ENCODE assay signal across 10 cellular contexts in the genomic region with DNA sequence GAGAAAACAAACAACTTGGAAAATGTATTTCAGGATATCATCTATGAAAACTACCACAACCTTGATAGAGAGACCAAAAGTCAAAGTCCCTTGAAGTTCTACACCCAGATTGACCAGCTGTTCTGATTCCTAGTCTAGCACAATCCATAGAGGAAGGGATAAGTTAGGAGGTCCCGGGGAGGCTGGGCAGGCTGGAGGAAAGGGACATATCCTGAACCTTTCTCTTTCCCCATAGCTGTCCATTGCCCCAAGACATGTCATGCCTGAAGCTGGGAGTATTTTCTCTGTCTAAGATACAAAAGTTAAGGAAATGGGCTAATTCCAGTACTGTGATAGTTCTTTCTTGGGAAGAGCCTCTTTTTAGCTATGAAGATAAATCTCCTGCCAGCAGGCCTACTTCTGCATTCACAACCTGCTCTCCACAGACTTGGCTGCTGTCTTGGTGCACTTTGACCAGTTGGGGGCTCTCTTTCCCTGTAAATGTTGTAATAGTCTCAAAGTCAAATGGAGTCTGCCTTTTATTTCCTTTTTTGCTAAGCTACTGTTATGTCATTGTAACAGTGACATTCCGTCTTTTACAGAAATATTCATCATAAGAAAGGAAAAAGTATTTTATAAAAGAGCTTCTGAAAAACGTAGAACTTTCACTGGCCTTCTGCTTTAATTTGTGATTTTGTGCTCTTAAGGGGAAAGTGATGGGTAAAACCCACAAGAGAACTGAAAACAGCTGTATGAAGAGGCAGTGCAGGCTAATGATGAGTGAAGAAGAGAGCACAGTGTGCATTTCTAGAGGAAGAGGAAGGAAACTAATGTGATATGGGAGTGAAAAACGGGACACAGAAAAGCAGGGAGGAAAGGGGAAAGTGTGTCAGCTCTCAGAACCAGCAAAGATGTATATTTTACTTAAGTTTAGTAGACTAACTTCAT. TPM values are rescaled to one million over a fixed set of nuclear protein-coding genes. Genes with fewer than 3 reads are reported as not detected.
DNase-seq lines count a peak whose midpoint lies in the region; ATAC-seq and TF ChIP-seq lines count a peak whose summit lies in the region.
"Not testable (repeated sequence)": the region's sequence is repeated elsewhere in the genome, so short reads cannot be mapped to it uniquely, and the experiment has no call there.
"Had no signal": no experiment of that assay in that cellular context is flagged by ENCODE, and none has a peak within 500 bp of the region (broad histone marks: within the 10 kb centered on the region; RNA-seq: fewer than 3 reads in every experiment).

No MANE protein-coding gene starts in this region.

- H3K4me3 ChIP-seq in NB4 (ENCODE audit: low read depth, low read length); endodermal cell (ENCODE audit: low read length); liver (ENCODE audit: low read depth in 1 of 3, low read length in 3 of 3); testis: not testable (repeated sequence)

- ATAC-seq in GM21447 (IDR thresholded peaks at IDR 0.05; ENCODE audit: unreplicated experiment) (peak; percentile 98), HG03095 (IDR thresholded peaks at IDR 0.05; ENCODE audit: unreplicated experiment) (peak; percentile 87), activated B cell treated with CpG ODN at 0.5 μM for 24 hours (ENCODE audit: low read depth) (peak; percentile 94)

- TF ChIP-seq CTCF in GM12874 (IDR thresholded peaks at IDR 0.05; ENCODE audit: insufficient read depth, low read depth, low read length), result peak; percentile 58
- peak; percentile 90 for TF ChIP-seq CTCF in NB4 (IDR thresholded peaks at IDR 0.05; ENCODE audit: low read depth, low read length)
- TF ChIP-seq CTCF in activated B cell treated with CpG ODN at 0.5 μM for 24 hours (IDR thresholded peaks at IDR 0.05), result peak; percentile 34
- TF ChIP-seq CTCF in endodermal cell (conservative IDR thresholded peaks at IDR 0.05), result peak; percentile 82
- TF ChIP-seq CTCF in liver (IDR thresholded peaks at IDR 0.05; ENCODE audit: low read depth, low read length, missing input control), result peak; percentile 14
- TF ChIP-seq CTCF in testis (IDR thresholded peaks at IDR 0.05), result peak in 1 of 3 experiments; percentile 18

- H3K4me1 ChIP-seq in endodermal cell (ENCODE audit: control insufficient read depth, insufficient read depth, low read length); liver (ENCODE audit: control insufficient read depth in 4 of 4, insufficient read depth in 4 of 4, low read length in 3 of 4); testis: not testable (repeated sequence)

- POLR2A ChIA-PET in activated B cell treated with CpG ODN at 0.5 μM for 24 hours (lab: Charles Lee), result interaction anchor here (0.7 kb wide), 1 partner anchor 620 kb away, joined by 3 read pairs; a partner anchor contains a TSS

- H3K27ac ChIP-seq in endodermal cell (ENCODE audit: low read depth, low read length); liver (ENCODE audit: low read depth in 1 of 2, low read length in 2 of 2); testis: not testable (repeated sequence)

- H3K9me3 ChIP-seq in endodermal cell (ENCODE audit: control insufficient read depth, low read length); liver (ENCODE audit: control insufficient read depth in 4 of 4, low read length in 3 of 4); testis: not testable (repeated sequence)

- H3K4me1 Mint-ChIP-seq in activated B cell treated with CpG ODN at 0.5 μM for 24 hours, result peaks cover 13% of the 10 kb centered on the region
- H3K4me1 Mint-ChIP-seq in endodermal cell, result not testable (repeated sequence)

- TF ChIP-seq RAD21 in liver (IDR thresholded peaks at IDR 0.05), result peak; percentile 16 to 24

- intact Hi-C loops in activated B cell treated with CpG ODN at 0.5 μM for 24 hours (cut with micrococcal nuclease), result loop anchor here (1.0 to 5.0 kb wide), 3 partner anchors 70 to 606 kb away; a partner anchor contains a TSS
- intact Hi-C loops in testis (cut with DNase I; ENCODE audit: low total_unique reads), result not testable (repeated sequence)

- not testable (repeated sequence) for H3K27me3 ChIP-seq in endodermal cell (ENCODE audit: control insufficient read depth, insufficient read depth, low read length, poor library complexity, severe bottlenecking); liver (ENCODE audit: control insufficient read depth in 4 of 4, insufficient read depth in 4 of 4, low read length in 3 of 4); testis

- WGBS in endodermal cell (ENCODE audit: insufficient coverage in 1 of 2, insufficient read length in 1 of 2), 2 experiments, result 53% methylated on average over 3 of the region's 4 CpGs; no CpG with 5 or more reads in 1 of the 2 experiments
- WGBS in liver, result 35% methylated on average over 4 of the region's 4 CpGs
- 46 to 48% methylated on average over 4 of the region's 4 CpGs for WGBS in testis, 2 donors

- not testable (repeated sequence) for H3K9ac ChIP-seq in endodermal cell (ENCODE audit: extremely low read depth, low read length, poor library complexity, severe bottlenecking); liver (ENCODE audit: low read depth in 1 of 2, low read length in 2 of 2)

- TF ChIP-seq POLR2A in NB4 (IDR thresholded peaks at IDR 0.05; ENCODE audit: extremely low read depth, insufficient read length); testis (IDR thresholded peaks at IDR 0.05): not testable (repeated sequence)

- H3K27ac Mint-ChIP-seq in activated B cell treated with CpG ODN at 0.5 μM for 24 hours, endodermal cell: not testable (repeated sequence)

- not testable (repeated sequence) for H3K36me3 Mint-ChIP-seq in activated B cell treated with CpG ODN at 0.5 μM for 24 hours (ENCODE audit: low read depth); endodermal cell (ENCODE audit: low read depth)

- not testable (repeated sequence) for H3K36me3 ChIP-seq in endodermal cell (ENCODE audit: control insufficient read depth, insufficient read depth, low read length); liver (ENCODE audit: control insufficient read depth in 4 of 4, insufficient read depth in 3 of 4, low read depth in 1 of 4, low read length in 3 of 4); testis (ENCODE audit: low read depth, missing control alignments)

- not testable (repeated sequence) for H3K9me3 Mint-ChIP-seq in activated B cell treated with CpG ODN at 0.5 μM for 24 hours, endodermal cell

- H3K4me3 Mint-ChIP-seq in activated B cell treated with CpG ODN at 0.5 μM for 24 hours, result peak overlapping the region; percentile 24
- H3K4me3 Mint-ChIP-seq in endodermal cell, result not testable (repeated sequence)

- peak; percentile 76 for DNase-seq in NB4 (ENCODE audit: low read depth)
- not testable (repeated sequence) for DNase-seq in activated B cell treated with CpG ODN at 0.5 μM for 24 hours
- DNase-seq in endodermal cell, result peak; percentile 65
- peak; percentile 35 for DNase-seq in testis

- CTCF ChIA-PET in activated B cell treated with CpG ODN at 0.5 μM for 24 hours (lab: Charles Lee), result interaction anchor here (0.6 to 1.8 kb wide), 12 partner anchors 9 to 608 kb away, joined by 3 to 19 read pairs (median 4); no protein-coding TSS in a partner anchor

- not testable (repeated sequence) for H3K27me3 Mint-ChIP-seq in activated B cell treated with CpG ODN at 0.5 μM for 24 hours
- peaks cover 10% of the 10 kb centered on the region for H3K27me3 Mint-ChIP-seq in endodermal cell (ENCODE audit: insufficient read depth)

RNA-seq across cellular contexts. Expression of a gene that starts 4.3 kb away (rescaled TPM):
- total RNA-seq in activated B cell treated with CpG ODN at 0.5 μM for 24 hours (not detected in 2 replicates), endodermal cell (not detected), liver (not detected), testis (not detected)
- not detected for polyA plus RNA-seq in endodermal cell (2013, experiment 1 of 2)
- not detected for polyA plus RNA-seq in endodermal cell (2013, experiment 2 of 2)
- polyA plus RNA-seq in liver (not detected), testis (ENCODE audit: insufficient read depth, low read depth, low replicate concordance) (not detected)
- total RNA-seq: tibial nerve had no signal
- polyA plus RNA-seq: adipose tissue had no signal

RNA-seq across cellular contexts. Expression of a gene that starts 16.6 kb away (rescaled TPM):
- total RNA-seq in activated B cell treated with CpG ODN at 0.5 μM for 24 hours (not detected in 2 replicates), endodermal cell (not detected), liver (not detected), testis (not detected)
- polyA plus RNA-seq in endodermal cell (2013, experiment 1 of 2), result not detected
- not detected for polyA plus RNA-seq in endodermal cell (2013, experiment 2 of 2)
- polyA plus RNA-seq in liver (not detected), testis (ENCODE audit: insufficient read depth, low read depth, low replicate concordance) (not detected)
- total RNA-seq: tibial nerve had no signal
- polyA plus RNA-seq: adipose tissue had no signal

RNA-seq across cellular contexts. Expression of a gene that starts 18.9 kb away (rescaled TPM):
- total RNA-seq in activated B cell treated with CpG ODN at 0.5 μM for 24 hours (not detected in 2 replicates), endodermal cell (not detected), liver (not detected), testis (not detected)
- not detected for polyA plus RNA-seq in endodermal cell (2013, experiment 1 of 2)
- not detected for polyA plus RNA-seq in endodermal cell (2013, experiment 2 of 2)
- polyA plus RNA-seq in liver (not detected), testis (ENCODE audit: insufficient read depth, low read depth, low replicate concordance) (not detected)
- total RNA-seq: tibial nerve had no signal
- polyA plus RNA-seq: adipose tissue had no signal

RNA-seq across cellular contexts. Expression of a gene that starts 23.9 kb away (rescaled TPM):
- not detected in 2 replicates for total RNA-seq in activated B cell treated with CpG ODN at 0.5 μM for 24 hours
- total RNA-seq in endodermal cell, result not detected
- polyA plus RNA-seq in endodermal cell (2013, experiment 1 of 2), result not detected
- polyA plus RNA-seq in endodermal cell (2013, experiment 2 of 2), result not detected
- total RNA-seq in liver, result not detected
- polyA plus RNA-seq in liver, result not detected
- not detected for total RNA-seq in testis
- not detected for polyA plus RNA-seq in testis (ENCODE audit: insufficient read depth, low read depth, low replicate concordance)
- total RNA-seq: tibial nerve had no signal
- polyA plus RNA-seq: adipose tissue had no signal

RNA-seq across cellular contexts. Expression of a gene that starts 34.0 kb away (rescaled TPM):
- total RNA-seq in activated B cell treated with CpG ODN at 0.5 μM for 24 hours, result not detected in 2 replicates
- not detected for total RNA-seq in endodermal cell
- polyA plus RNA-seq in endodermal cell (2013, experiment 1 of 2), result not detected
- not detected for polyA plus RNA-seq in endodermal cell (2013, experiment 2 of 2)
- not detected for total RNA-seq in liver
- polyA plus RNA-seq in liver, result not detected
- total RNA-seq in testis, result not detected
- polyA plus RNA-seq in testis (ENCODE audit: insufficient read depth, low read depth, low replicate concordance), result not detected
- total RNA-seq: tibial nerve had no signal
- polyA plus RNA-seq: adipose tissue had no signal
